1 cellular context compared by ENCODE assay signal in the genomic region with DNA sequence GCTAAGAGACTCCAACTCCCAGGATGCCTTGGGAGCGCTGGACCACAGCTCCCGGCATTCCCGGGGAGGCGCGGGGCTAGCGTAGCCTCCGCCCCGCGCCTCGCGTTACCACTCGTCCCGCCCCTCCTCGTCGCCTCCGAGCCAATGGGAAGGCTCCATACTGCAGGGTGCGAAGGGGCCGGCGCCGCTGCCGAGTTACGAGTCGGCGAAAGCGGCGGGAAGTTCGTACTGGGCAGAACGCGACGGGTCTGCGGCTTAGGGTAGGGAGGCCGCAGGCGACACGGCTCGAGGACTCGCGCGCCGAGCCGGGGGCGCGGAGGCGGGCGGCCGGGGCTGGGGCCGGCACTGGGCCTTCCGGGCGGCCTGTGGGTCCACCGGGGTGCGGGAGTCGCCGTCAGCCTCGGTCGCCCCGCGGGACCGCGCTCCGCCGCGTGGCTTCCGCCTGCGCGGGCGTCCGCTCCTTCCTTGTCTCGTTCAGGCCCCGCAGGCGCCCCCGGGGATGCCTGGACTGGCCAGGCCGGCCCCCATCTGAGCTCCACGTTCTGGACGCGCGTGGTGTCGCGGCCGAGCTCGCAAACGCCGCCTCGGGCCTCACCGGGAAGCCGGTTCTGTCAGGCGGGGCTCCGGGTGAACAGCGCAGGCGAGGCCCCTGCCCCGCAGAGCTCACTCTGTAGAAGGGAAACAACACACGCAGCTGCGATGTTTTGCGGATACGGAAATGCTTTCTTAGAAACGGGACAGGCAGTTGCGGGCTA.
TF ChIP-seq lines count a peak whose summit lies in the region.

A gene with protein sequence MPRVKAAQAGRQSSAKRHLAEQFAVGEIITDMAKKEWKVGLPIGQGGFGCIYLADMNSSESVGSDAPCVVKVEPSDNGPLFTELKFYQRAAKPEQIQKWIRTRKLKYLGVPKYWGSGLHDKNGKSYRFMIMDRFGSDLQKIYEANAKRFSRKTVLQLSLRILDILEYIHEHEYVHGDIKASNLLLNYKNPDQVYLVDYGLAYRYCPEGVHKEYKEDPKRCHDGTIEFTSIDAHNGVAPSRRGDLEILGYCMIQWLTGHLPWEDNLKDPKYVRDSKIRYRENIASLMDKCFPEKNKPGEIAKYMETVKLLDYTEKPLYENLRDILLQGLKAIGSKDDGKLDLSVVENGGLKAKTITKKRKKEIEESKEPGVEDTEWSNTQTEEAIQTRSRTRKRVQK (plus strand): TSS at position 195 of the 755 bp plus-strand sequence. CDS start 36,090 bp downstream, outside the sequence.

TF ChIP-seq in GM12878, 131 proteins besides CTCF, POLR2A, EP300 and RAD21 (continued from another document and continues in another):
- TF ChIP-seq MEF2A (IDR thresholded peaks at IDR 0.05; ENCODE audit: insufficient read depth, low read depth, low read length) (0 out of 2 replicates have a peak, but pooled peaks have one; percentile 27), RB1 (IDR thresholded peaks at IDR 0.05; ENCODE audit: borderline replicate concordance) (peak; percentile 84; the same call in 1 of the 2 replicates), SP1 (IDR thresholded peaks at IDR 0.05; ENCODE audit: low read depth, low read length) (peak; percentile 94), RBBP5 (conservative IDR thresholded peaks at IDR 0.05) (no peak), ZNF24 (IDR thresholded peaks at IDR 0.05) (0 out of 2 replicates have a peak, but pooled peaks have one; percentile 15), E2F4 (IDR thresholded peaks at IDR 0.05; ENCODE audit: low read depth, low read length) (peak; percentile 95), JUNB (IDR thresholded peaks at IDR 0.05) (no peak), ASH2L (IDR thresholded peaks at IDR 0.05; ENCODE audit: borderline replicate concordance, low read depth) (peak; percentile 86; the same call in 1 of the 2 replicates), RCOR1 (conservative IDR thresholded peaks at IDR 0.05; ENCODE audit: low read depth, low read length) (0 out of 2 replicates have a peak, but pooled peaks have one; percentile 32), ZNF274 (IDR thresholded peaks at IDR 0.05; ENCODE audit: insufficient read depth, insufficient read length) (no peak), HSF1 (IDR thresholded peaks at IDR 0.05; ENCODE audit: low read depth, low read length) (no peak), SPI1 (IDR thresholded peaks at IDR 0.05; ENCODE audit: borderline replicate concordance, insufficient read depth, low read depth, low read length) (no peak), HCFC1 (IDR thresholded peaks at IDR 0.05; ENCODE audit: low read length) (peak; percentile 98), MTA2 (IDR thresholded peaks at IDR 0.05; ENCODE audit: low read depth) (no peak), ZNF687 (IDR thresholded peaks at IDR 0.05) (0 out of 2 replicates have a peak, but pooled peaks have one; percentile 18), PKNOX1 (IDR thresholded peaks at IDR 0.05) (peak; percentile 12; the same call in 1 of the 2 replicates), FOS (IDR thresholded peaks at IDR 0.05; ENCODE audit: borderline replicate concordance, extremely low read depth, insufficient read length) (peak; percentile 26), BCL11A (IDR thresholded peaks at IDR 0.05; ENCODE audit: low read depth, low read length) (no peak), TBL1XR1 (IDR thresholded peaks at IDR 0.05; ENCODE audit: low read depth, low read length) (no peak), FOXK2 (IDR thresholded peaks at IDR 0.05) (no peak), CBFB (IDR thresholded peaks at IDR 0.05; ENCODE audit: low read depth) (peak; percentile 54; the same call in 1 of the 2 replicates), STAT3 (IDR thresholded peaks at IDR 0.05; ENCODE audit: low read depth, low read length) (no peak), TCF7 (IDR thresholded peaks at IDR 0.05; ENCODE audit: borderline replicate concordance) (no peak), EED (IDR thresholded peaks at IDR 0.05; ENCODE audit: low read depth) (no peak), TAF1 (IDR thresholded peaks at IDR 0.05; ENCODE audit: borderline replicate concordance, low read depth, low read length) (peak; percentile 79; the same call in 1 of the 2 replicates), SIN3A (IDR thresholded peaks at IDR 0.05; ENCODE audit: low read depth, low read length) (peak; percentile 98), NR2F1 (conservative IDR thresholded peaks at IDR 0.05) (peak; percentile 70), SREBF2 (IDR thresholded peaks at IDR 0.05; ENCODE audit: low read length) (no peak), NR2C1 (IDR thresholded peaks at IDR 0.05) (peak; percentile 45), BACH1 (IDR thresholded peaks at IDR 0.05; ENCODE audit: borderline replicate concordance) (peak; percentile 89), RUNX3 (IDR thresholded peaks at IDR 0.05; ENCODE audit: low read length) (peak; percentile 80), NFXL1 (IDR thresholded peaks at IDR 0.05; ENCODE audit: borderline replicate concordance) (no peak), SIX5 (IDR thresholded peaks at IDR 0.05; ENCODE audit: low read depth, low read length, severe bottlenecking) (peak; percentile 95), EGR1 (IDR thresholded peaks at IDR 0.05; ENCODE audit: borderline replicate concordance in 1 of 2, low read depth in 2 of 2, low read length in 2 of 2) (peak; percentile 4 to 9; a peak in 1 of 3 replicates), SREBF1 (IDR thresholded peaks at IDR 0.05; ENCODE audit: low read length) (peak; percentile 86), TCF12 (IDR thresholded peaks at IDR 0.05; ENCODE audit: low read depth, low read length) (no peak)
- TF ChIP-seq, protein P1, sequence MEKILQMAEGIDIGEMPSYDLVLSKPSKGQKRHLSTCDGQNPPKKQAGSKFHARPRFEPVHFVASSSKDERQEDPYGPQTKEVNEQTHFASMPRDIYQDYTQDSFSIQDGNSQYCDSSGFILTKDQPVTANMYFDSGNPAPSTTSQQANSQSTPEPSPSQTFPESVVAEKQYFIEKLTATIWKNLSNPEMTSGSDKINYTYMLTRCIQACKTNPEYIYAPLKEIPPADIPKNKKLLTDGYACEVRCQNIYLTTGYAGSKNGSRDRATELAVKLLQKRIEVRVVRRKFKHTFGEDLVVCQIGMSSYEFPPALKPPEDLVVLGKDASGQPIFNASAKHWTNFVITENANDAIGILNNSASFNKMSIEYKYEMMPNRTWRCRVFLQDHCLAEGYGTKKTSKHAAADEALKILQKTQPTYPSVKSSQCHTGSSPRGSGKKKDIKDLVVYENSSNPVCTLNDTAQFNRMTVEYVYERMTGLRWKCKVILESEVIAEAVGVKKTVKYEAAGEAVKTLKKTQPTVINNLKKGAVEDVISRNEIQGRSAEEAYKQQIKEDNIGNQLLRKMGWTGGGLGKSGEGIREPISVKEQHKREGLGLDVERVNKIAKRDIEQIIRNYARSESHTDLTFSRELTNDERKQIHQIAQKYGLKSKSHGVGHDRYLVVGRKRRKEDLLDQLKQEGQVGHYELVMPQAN (conservative IDR thresholded peaks at IDR 0.05), result peak; percentile 99
- TF ChIP-seq, protein P2, sequence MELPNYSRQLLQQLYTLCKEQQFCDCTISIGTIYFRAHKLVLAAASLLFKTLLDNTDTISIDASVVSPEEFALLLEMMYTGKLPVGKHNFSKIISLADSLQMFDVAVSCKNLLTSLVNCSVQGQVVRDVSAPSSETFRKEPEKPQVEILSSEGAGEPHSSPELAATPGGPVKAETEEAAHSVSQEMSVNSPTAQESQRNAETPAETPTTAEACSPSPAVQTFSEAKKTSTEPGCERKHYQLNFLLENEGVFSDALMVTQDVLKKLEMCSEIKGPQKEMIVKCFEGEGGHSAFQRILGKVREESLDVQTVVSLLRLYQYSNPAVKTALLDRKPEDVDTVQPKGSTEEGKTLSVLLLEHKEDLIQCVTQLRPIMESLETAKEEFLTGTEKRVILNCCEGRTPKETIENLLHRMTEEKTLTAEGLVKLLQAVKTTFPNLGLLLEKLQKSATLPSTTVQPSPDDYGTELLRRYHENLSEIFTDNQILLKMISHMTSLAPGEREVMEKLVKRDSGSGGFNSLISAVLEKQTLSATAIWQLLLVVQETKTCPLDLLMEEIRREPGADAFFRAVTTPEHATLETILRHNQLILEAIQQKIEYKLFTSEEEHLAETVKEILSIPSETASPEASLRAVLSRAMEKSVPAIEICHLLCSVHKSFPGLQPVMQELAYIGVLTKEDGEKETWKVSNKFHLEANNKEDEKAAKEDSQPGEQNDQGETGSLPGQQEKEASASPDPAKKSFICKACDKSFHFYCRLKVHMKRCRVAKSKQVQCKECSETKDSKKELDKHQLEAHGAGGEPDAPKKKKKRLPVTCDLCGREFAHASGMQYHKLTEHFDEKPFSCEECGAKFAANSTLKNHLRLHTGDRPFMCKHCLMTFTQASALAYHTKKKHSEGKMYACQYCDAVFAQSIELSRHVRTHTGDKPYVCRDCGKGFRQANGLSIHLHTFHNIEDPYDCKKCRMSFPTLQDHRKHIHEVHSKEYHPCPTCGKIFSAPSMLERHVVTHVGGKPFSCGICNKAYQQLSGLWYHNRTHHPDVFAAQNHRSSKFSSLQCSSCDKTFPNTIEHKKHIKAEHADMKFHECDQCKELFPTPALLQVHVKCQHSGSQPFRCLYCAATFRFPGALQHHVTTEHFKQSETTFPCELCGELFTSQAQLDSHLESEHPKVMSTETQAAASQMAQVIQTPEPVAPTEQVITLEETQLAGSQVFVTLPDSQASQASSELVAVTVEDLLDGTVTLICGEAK (IDR thresholded peaks at IDR 0.05; ENCODE audit: borderline replicate concordance), result no peak; the same call in 1 of the 2 replicates
- TF ChIP-seq, protein P3, sequence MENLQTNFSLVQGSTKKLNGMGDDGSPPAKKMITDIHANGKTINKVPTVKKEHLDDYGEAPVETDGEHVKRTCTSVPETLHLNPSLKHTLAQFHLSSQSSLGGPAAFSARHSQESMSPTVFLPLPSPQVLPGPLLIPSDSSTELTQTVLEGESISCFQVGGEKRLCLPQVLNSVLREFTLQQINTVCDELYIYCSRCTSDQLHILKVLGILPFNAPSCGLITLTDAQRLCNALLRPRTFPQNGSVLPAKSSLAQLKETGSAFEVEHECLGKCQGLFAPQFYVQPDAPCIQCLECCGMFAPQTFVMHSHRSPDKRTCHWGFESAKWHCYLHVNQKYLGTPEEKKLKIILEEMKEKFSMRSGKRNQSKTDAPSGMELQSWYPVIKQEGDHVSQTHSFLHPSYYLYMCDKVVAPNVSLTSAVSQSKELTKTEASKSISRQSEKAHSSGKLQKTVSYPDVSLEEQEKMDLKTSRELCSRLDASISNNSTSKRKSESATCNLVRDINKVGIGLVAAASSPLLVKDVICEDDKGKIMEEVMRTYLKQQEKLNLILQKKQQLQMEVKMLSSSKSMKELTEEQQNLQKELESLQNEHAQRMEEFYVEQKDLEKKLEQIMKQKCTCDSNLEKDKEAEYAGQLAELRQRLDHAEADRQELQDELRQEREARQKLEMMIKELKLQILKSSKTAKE (IDR thresholded peaks at IDR 0.05; ENCODE audit: low read depth, poor library complexity, severe bottlenecking), result no peak
